Comparison of ENCODE assay signal across 22 cellular contexts in the genomic region with DNA sequence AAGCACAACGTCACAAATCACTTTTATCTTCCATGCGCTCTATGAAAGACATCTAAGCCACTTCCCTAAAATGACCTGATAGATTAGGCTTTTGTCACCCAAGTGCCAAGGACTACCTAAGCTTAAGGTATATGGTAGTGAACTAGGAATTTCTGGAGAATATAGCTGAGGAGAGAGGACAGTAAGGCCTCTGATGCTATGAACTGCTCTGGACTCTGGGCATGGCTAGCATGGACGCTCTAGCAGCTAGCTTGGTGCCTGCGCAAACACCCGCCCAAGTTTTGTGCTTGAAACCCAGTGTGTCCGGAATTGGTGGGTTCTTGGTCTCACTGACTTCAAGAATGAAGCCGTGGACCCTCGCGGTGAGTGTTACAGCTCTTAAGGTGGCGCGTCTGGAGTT. TPM values are rescaled to one million over a fixed set of nuclear protein-coding genes. Genes with fewer than 3 reads are reported as not detected.
DNase-seq lines count a peak whose midpoint lies in the region; ATAC-seq, FAIRE-seq and TF ChIP-seq lines count a peak whose summit lies in the region.
"Had no signal": no experiment of that assay in that cellular context is flagged by ENCODE, and none has a peak within 500 bp of the region (broad histone marks: within the 10 kb centered on the region; RNA-seq: fewer than 3 reads in every experiment).

No MANE protein-coding gene starts in this region.

- FAIRE-seq in astrocyte (lab: Jason Lieb, UNC) (no peak), HepG2 (lab: Jason Lieb, UNC) (no peak)
- FAIRE-seq: GM12892, GM18507 had no signal

- TF ChIP-seq CTCF in MCF 10A (IDR thresholded peaks at IDR 0.05; ENCODE audit: unreplicated experiment) (no peak), mammary epithelial cell (conservative IDR thresholded peaks at IDR 0.05 in 1 of 2, IDR thresholded peaks at IDR 0.05 in 1 of 2; ENCODE audit: extremely low read depth in 1 of 2, insufficient read depth in 1 of 2, low read depth in 1 of 2, low read length in 2 of 2) (no peak), RWPE2 (IDR thresholded peaks at IDR 0.05; ENCODE audit: poor library complexity, severe bottlenecking) (no peak), astrocyte (IDR thresholded peaks at IDR 0.05; ENCODE audit: insufficient read depth, low read depth, low read length) (no peak), HepG2 (CRISPR knock-in tag; IDR thresholded peaks at IDR 0.05) (no peak)

- H3K4me1 Mint-ChIP-seq in MCF 10A (ENCODE audit: insufficient read depth, unreplicated experiment) (peaks cover 17% of the 10 kb centered on the region), astrocyte (ENCODE audit: low read depth, unreplicated experiment) (peaks cover 14% of the 10 kb centered on the region)
- no peaks in the 10 kb centered on the region for H3K4me1 Mint-ChIP-seq in activated CD4-positive, alpha-beta T cell treated with anti-CD3 and anti-CD28 coated beads, Interleukin-2, amount 10 ng/mL, durations not matched to agents 7 days and 5 days

- H2AFZ ChIP-seq in mammary epithelial cell (ENCODE audit: low read depth, low read length) (no peak overlapping the region), astrocyte (ENCODE audit: low read depth, low read length) (no peak overlapping the region), HepG2 (ENCODE audit: low read length) (no peak overlapping the region)

- no peak overlapping the region for H3K27ac ChIP-seq in mammary epithelial cell (ENCODE audit: insufficient read depth, low read depth, low read length)
- H3K27ac ChIP-seq in RWPE2 (ENCODE audit: poor library complexity, severe bottlenecking): peak overlapping the region; percentile 87
- H3K27ac ChIP-seq in astrocyte (ENCODE audit: low read depth, low read length): peak overlapping the region; percentile 21
- no peak overlapping the region for H3K27ac ChIP-seq in HepG2 (ENCODE audit: extremely low read length, insufficient read depth, low read length)
- H3K27ac ChIP-seq: 22Rv1 had no signal

- dilution Hi-C loops in mammary epithelial cell (cut with HindIII; ENCODE audit: low sequenced_read_pairs): loop anchor here (5.0 kb wide), 1 partner anchor 51 kb away; no protein-coding TSS in a partner anchor

- H3K36me3 ChIP-seq in mammary epithelial cell (ENCODE audit: insufficient read depth, low read length): no peaks in the 10 kb centered on the region
- no peaks in the 10 kb centered on the region for H3K36me3 ChIP-seq in RWPE2 (ENCODE audit: low read depth)
- H3K36me3 ChIP-seq in astrocyte (ENCODE audit: insufficient read depth, low read length): no peaks in the 10 kb centered on the region
- no peaks in the 10 kb centered on the region for H3K36me3 ChIP-seq in HepG2 (replicated peaks in 1 of 2; ENCODE audit: control insufficient read depth in 1 of 2, insufficient read depth in 2 of 2, low read length in 2 of 2)
- H3K36me3 ChIP-seq: BE2C had no signal

- TF ChIP-seq EP300 in HepG2 (IDR thresholded peaks at IDR 0.05; ENCODE audit: low read depth in 2 of 2, low read length in 2 of 2) (no peak), HepG2 (CRISPR knock-in tag; IDR thresholded peaks at IDR 0.05; ENCODE audit: borderline replicate concordance) (no peak)

- H3K9me3 ChIP-seq in mammary epithelial cell (replicated peaks; ENCODE audit: insufficient read depth, low read length): no peaks in the 10 kb centered on the region
- peaks cover 4% of the 10 kb centered on the region for H3K9me3 ChIP-seq in RWPE2 (ENCODE audit: severe bottlenecking)
- no peaks in the 10 kb centered on the region for H3K9me3 ChIP-seq in astrocyte (ENCODE audit: insufficient read depth, low read depth, low read length)
- H3K9me3 ChIP-seq in HepG2 (ENCODE audit: low read length): peaks cover 69% of the 10 kb centered on the region
- H3K9me3 ChIP-seq: BE2C, Caco-2 had no signal

- POLR2A ChIA-PET in MCF 10A (lab: Yijun Ruan, JAX) (interaction anchor here (0.6 to 2.4 kb wide), 7 partner anchors 11 to 259 kb away, joined by 3 to 13 read pairs (median 4); no protein-coding TSS in a partner anchor), HepG2 (lab: Yijun Ruan, JAX) (no interaction called here)
- POLR2A ChIA-PET in activated CD4-positive, alpha-beta T cell treated with anti-CD3 and anti-CD28 coated beads, Interleukin-2, amount 10 ng/mL, durations not matched to agents 7 days and 5 days (lab: Charles Lee): no interaction called here

- H3K27me3 ChIP-seq in mammary epithelial cell (ENCODE audit: insufficient read depth, low read length): no peaks in the 10 kb centered on the region
- H3K27me3 ChIP-seq in RWPE2 (ENCODE audit: insufficient read depth, poor library complexity, severe bottlenecking): no peaks in the 10 kb centered on the region
- H3K27me3 ChIP-seq in astrocyte (ENCODE audit: insufficient read depth, low read length): no peaks in the 10 kb centered on the region
- H3K27me3 ChIP-seq in HepG2 (ENCODE audit: control insufficient read depth in 1 of 2, insufficient read depth in 2 of 2, low read length in 2 of 2): no peaks in the 10 kb centered on the region
- H3K27me3 ChIP-seq: BE2C had no signal

- no peak for TF ChIP-seq RAD21 in HepG2 (CRISPR knock-in tag; IDR thresholded peaks at IDR 0.05)

- TF ChIP-seq POLR2A in HepG2 (IDR thresholded peaks at IDR 0.05; ENCODE audit: insufficient read depth in 1 of 2, low read depth in 2 of 2, low read length in 2 of 2): no peak

- no peaks in the 10 kb centered on the region for H3K79me2 ChIP-seq in mammary epithelial cell (ENCODE audit: insufficient read depth, low read length)
- no peaks in the 10 kb centered on the region for H3K79me2 ChIP-seq in astrocyte (ENCODE audit: insufficient read depth, low read length)
- H3K79me2 ChIP-seq in HepG2 (ENCODE audit: insufficient read depth, low read length): no peaks in the 10 kb centered on the region

- H3K9ac ChIP-seq in mammary epithelial cell (ENCODE audit: insufficient read depth, low read length) (no peak overlapping the region), astrocyte (ENCODE audit: low read length) (no peak overlapping the region), HepG2 (ENCODE audit: insufficient read depth, low read depth, low read length) (no peak overlapping the region)

- H3K36me3 Mint-ChIP-seq in MCF 10A (ENCODE audit: insufficient read depth, unreplicated experiment): peaks cover 6% of the 10 kb centered on the region
- H3K36me3 Mint-ChIP-seq in astrocyte (ENCODE audit: low read depth, unreplicated experiment): no peaks in the 10 kb centered on the region
- no peaks in the 10 kb centered on the region for H3K36me3 Mint-ChIP-seq in activated CD4-positive, alpha-beta T cell treated with anti-CD3 and anti-CD28 coated beads, Interleukin-2, amount 10 ng/mL, durations not matched to agents 7 days and 5 days (ENCODE audit: low read depth)

- no peak overlapping the region for H3K4me3 ChIP-seq in mammary epithelial cell (replicated peaks in 1 of 3; ENCODE audit: insufficient read depth in 1 of 3, low read depth in 2 of 3, low read length in 3 of 3)
- no peak overlapping the region for H3K4me3 ChIP-seq in RWPE2 (ENCODE audit: severe bottlenecking)
- H3K4me3 ChIP-seq in astrocyte (ENCODE audit: insufficient read depth, low read depth, low read length): no peak overlapping the region
- H3K4me3 ChIP-seq in HepG2 (replicated peaks in 1 of 3; ENCODE audit: insufficient read depth in 1 of 3, low read depth in 2 of 3, low read length in 3 of 3): no peak overlapping the region

- no peak for DNase-seq in MCF 10A (ENCODE audit: unreplicated experiment)
- DNase-seq in mammary epithelial cell: no peak
- DNase-seq in RWPE2 (ENCODE audit: low spot score): no peak
- DNase-seq in astrocyte (ENCODE audit: low read depth): no peak
- DNase-seq in activated CD4-positive, alpha-beta T cell treated with anti-CD3 and anti-CD28 coated beads, Interleukin-2, amount 10 ng/mL, durations not matched to agents 7 days and 5 days: no peak
- no peak for DNase-seq in HepG2 (ENCODE audit: low spot score)
- DNase-seq: BE2C; C1 segment of cervical spinal cord; Caco-2; CD4-positive, alpha-beta T cell; DMS153; DMS79; GDM1; GOT3; H7 had no signal

- CTCF ChIA-PET in MCF 10A (lab: Yijun Ruan, JAX) (interaction anchor here (0.6 to 2.5 kb wide), 10 partner anchors 10 to 283 kb away, joined by 3 to 21 read pairs (median 3); no protein-coding TSS in a partner anchor), mammary epithelial cell (lab: Charles Lee; ENCODE audit: low non-redundant PET) (no interaction called here), HepG2 (lab: Yijun Ruan, JAX; ENCODE audit: low intra/inter-chr PET ratio, low total read pairs) (no interaction called here)
- CTCF ChIA-PET in activated CD4-positive, alpha-beta T cell treated with anti-CD3 and anti-CD28 coated beads, Interleukin-2, amount 10 ng/mL, durations not matched to agents 7 days and 5 days (lab: Charles Lee): no interaction called here

- H3K27me3 Mint-ChIP-seq in MCF 10A (ENCODE audit: insufficient read depth, unreplicated experiment) (no peaks in the 10 kb centered on the region), astrocyte (ENCODE audit: low read depth, unreplicated experiment) (no peaks in the 10 kb centered on the region)
- H3K27me3 Mint-ChIP-seq in activated CD4-positive, alpha-beta T cell treated with anti-CD3 and anti-CD28 coated beads, Interleukin-2, amount 10 ng/mL, durations not matched to agents 7 days and 5 days: no peaks in the 10 kb centered on the region

- H3K4me1 ChIP-seq in mammary epithelial cell (ENCODE audit: insufficient read depth, low read length) (peaks cover 5% of the 10 kb centered on the region), RWPE2 (ENCODE audit: insufficient read depth, poor library complexity, severe bottlenecking) (peaks cover 16% of the 10 kb centered on the region), astrocyte (ENCODE audit: insufficient read depth, low read length) (no peaks in the 10 kb centered on the region), HepG2 (ENCODE audit: insufficient read depth, low read length) (no peaks in the 10 kb centered on the region)
- H3K4me1 ChIP-seq: BE2C, Caco-2 had no signal

- H3K4me3 Mint-ChIP-seq in MCF 10A (ENCODE audit: unreplicated experiment): no peak overlapping the region
- H3K4me3 Mint-ChIP-seq in astrocyte (ENCODE audit: unreplicated experiment): no peak overlapping the region
- H3K4me3 Mint-ChIP-seq in activated CD4-positive, alpha-beta T cell treated with anti-CD3 and anti-CD28 coated beads, Interleukin-2, amount 10 ng/mL, durations not matched to agents 7 days and 5 days: no peak overlapping the region
- H3K4me3 Mint-ChIP-seq: CD4-positive, alpha-beta T cell had no signal

- no TSS peak for BruUV-seq in MCF 10A (replicated peaks; lab: Mats Ljungman, UMichigan)
- no TSS peak for BruUV-seq in mammary epithelial cell (replicated peaks; lab: Mats Ljungman, UMichigan)
- BruUV-seq in HepG2 (replicated peaks; lab: Mats Ljungman, UMichigan): no TSS peak

- 71% methylated on average over 9 of the region's 11 CpGs for WGBS in mammary epithelial cell (ENCODE audit: low coverage, missing lambda C conversion rate)
- 33% methylated on average over 4 of the region's 11 CpGs for WGBS in HepG2 (ENCODE audit: low lambda C conversion rate)

- H3K27ac Mint-ChIP-seq in MCF 10A (ENCODE audit: low read depth, unreplicated experiment) (peak overlapping the region; percentile 80), astrocyte (ENCODE audit: unreplicated experiment) (peak overlapping the region; percentile 96)
- no peak overlapping the region for H3K27ac Mint-ChIP-seq in activated CD4-positive, alpha-beta T cell treated with anti-CD3 and anti-CD28 coated beads, Interleukin-2, amount 10 ng/mL, durations not matched to agents 7 days and 5 days
- H3K27ac Mint-ChIP-seq: CD4-positive, alpha-beta T cell had no signal

- H3K4me2 ChIP-seq in mammary epithelial cell (ENCODE audit: insufficient read depth, low read depth, low read length) (no peak overlapping the region), astrocyte (ENCODE audit: low read length) (no peak overlapping the region), HepG2 (ENCODE audit: low read depth, low read length) (no peak overlapping the region)

- in situ Hi-C loops in mammary epithelial cell (cut with MboI; ENCODE audit: low sequenced_read_pairs in 2 of 2) (no loop called here), HepG2 (cut with HindIII; ENCODE audit: extremely low pct_ligation_motif_present, low pct_unique_long_range_greater_than_20kb) (no loop called here)

- peaks cover 8% of the 10 kb centered on the region for H3K9me3 Mint-ChIP-seq in MCF 10A (ENCODE audit: unreplicated experiment)
- no peaks in the 10 kb centered on the region for H3K9me3 Mint-ChIP-seq in astrocyte (ENCODE audit: unreplicated experiment)
- H3K9me3 Mint-ChIP-seq in activated CD4-positive, alpha-beta T cell treated with anti-CD3 and anti-CD28 coated beads, Interleukin-2, amount 10 ng/mL, durations not matched to agents 7 days and 5 days: no peaks in the 10 kb centered on the region

- intact Hi-C loops in MCF 10A (cut with micrococcal nuclease) (loop anchor here (10.0 kb wide), 1 partner anchor 261 kb away; no protein-coding TSS in a partner anchor), mammary epithelial cell (cut with micrococcal nuclease) (no loop called here), HepG2 (cut with micrococcal nuclease; ENCODE audit: unreplicated experiment) (no loop called here)

- H4K20me1 ChIP-seq in mammary epithelial cell (ENCODE audit: insufficient read depth, low read length) (no peaks in the 10 kb centered on the region), astrocyte (ENCODE audit: insufficient read depth, low read length) (no peaks in the 10 kb centered on the region), HepG2 (ENCODE audit: insufficient read depth, low read length) (no peaks in the 10 kb centered on the region)

- no peak for ATAC-seq in RWPE2 (ENCODE audit: low read depth)
- no peak for ATAC-seq in HG02885 (IDR thresholded peaks at IDR 0.05; ENCODE audit: poor library complexity, unreplicated experiment)
- ATAC-seq in HepG2: no peak
- ATAC-seq: HCT116 had no signal

RNA-seq across cellular contexts. Expression of gene OR10J5, which starts 42.5 kb away (rescaled TPM):
- total RNA-seq in MCF 10A (2022): not detected in 2 replicates
- not detected for total RNA-seq in mammary epithelial cell
- not detected for polyA plus RNA-seq in mammary epithelial cell
- polyA minus RNA-seq in mammary epithelial cell: not detected
- total RNA-seq in astrocyte: not detected in 2 replicates
- total RNA-seq in activated CD4-positive, alpha-beta T cell treated with anti-CD3 and anti-CD28 coated beads, Interleukin-2, amount 10 ng/mL, durations not matched to agents 7 days and 5 days: not detected
- not detected in 2 replicates for total RNA-seq in HepG2 (2016; rRNA removed; fragmentation: Illumina TruSeq; extraction: Trizol)
- total RNA-seq in HepG2 (2016; cell fraction: cytosol; rRNA removed; fragmentation: Illumina TruSeq; extraction: Trizol; ENCODE audit: low read depth): not detected in 2 replicates
- not detected in 2 replicates for total RNA-seq in HepG2 (2016; cell fraction: insoluble cytoplasmic fraction; rRNA removed; fragmentation: Illumina TruSeq; extraction: Trizol)
- total RNA-seq in HepG2 (2016; cell fraction: membrane; rRNA removed; fragmentation: Illumina TruSeq; extraction: Trizol): not detected in 2 replicates
- total RNA-seq in HepG2 (2016; cell fraction: nucleus; rRNA removed; fragmentation: Illumina TruSeq; extraction: Trizol): not detected in 2 replicates
- polyA plus RNA-seq in HepG2 (2011; rRNA removed): not detected in 2 replicates
- polyA plus RNA-seq in HepG2 (2011; cell fraction: cytosol; rRNA removed): not detected in 2 replicates
- not detected in 2 replicates for polyA plus RNA-seq in HepG2 (2011; cell fraction: nucleus; rRNA removed)
- not detected in 2 replicates for polyA plus RNA-seq in HepG2 (2012)
- polyA plus RNA-seq in HepG2 (2016; cell fraction: cytosol; fragmentation: Illumina TruSeq; extraction: Trizol; ENCODE audit: low read depth): not detected in 2 replicates
- not detected in 2 replicates for polyA plus RNA-seq in HepG2 (2016; cell fraction: insoluble cytoplasmic fraction; fragmentation: Illumina TruSeq; extraction: Trizol; ENCODE audit: low read depth)
- not detected in 2 replicates for polyA plus RNA-seq in HepG2 (2016; cell fraction: membrane; fragmentation: Illumina TruSeq; extraction: Trizol; ENCODE audit: low read depth)
- polyA plus RNA-seq in HepG2 (2016; cell fraction: nucleus; fragmentation: Illumina TruSeq; extraction: Trizol; ENCODE audit: insufficient read depth, low read depth): not detected in 2 replicates
- not detected in 2 replicates for polyA minus RNA-seq in HepG2 (2011; rRNA and poly(A)+ RNA removed; ENCODE audit: low replicate concordance)
- polyA minus RNA-seq in HepG2 (2011; cell fraction: cytosol; rRNA and poly(A)+ RNA removed): not detected in 2 replicates
- not detected in 2 replicates for polyA minus RNA-seq in HepG2 (2011; cell fraction: nucleus; rRNA and poly(A)+ RNA removed)
- total RNA-seq: A673; Caco-2; CD4-positive, alpha-beta T cell; Daoy; H7 had no signal

RNA-seq across cellular contexts. Expression of gene OR10J1, which starts 53.8 kb away (rescaled TPM):
- total RNA-seq in MCF 10A (2022) (not detected in 2 replicates), mammary epithelial cell (not detected), astrocyte (not detected in 2 replicates), HepG2 (2016; rRNA removed; fragmentation: Illumina TruSeq; extraction: Trizol) (not detected in 2 replicates)
- polyA plus RNA-seq in mammary epithelial cell (not detected), HepG2 (2011; rRNA removed) (not detected in 2 replicates)
- not detected for polyA minus RNA-seq in mammary epithelial cell
- not detected for total RNA-seq in activated CD4-positive, alpha-beta T cell treated with anti-CD3 and anti-CD28 coated beads, Interleukin-2, amount 10 ng/mL, durations not matched to agents 7 days and 5 days
- not detected in 2 replicates for total RNA-seq in HepG2 (2016; cell fraction: cytosol; rRNA removed; fragmentation: Illumina TruSeq; extraction: Trizol; ENCODE audit: low read depth)
- not detected in 2 replicates for total RNA-seq in HepG2 (2016; cell fraction: insoluble cytoplasmic fraction; rRNA removed; fragmentation: Illumina TruSeq; extraction: Trizol)
- total RNA-seq in HepG2 (2016; cell fraction: membrane; rRNA removed; fragmentation: Illumina TruSeq; extraction: Trizol): not detected in 2 replicates
- total RNA-seq in HepG2 (2016; cell fraction: nucleus; rRNA removed; fragmentation: Illumina TruSeq; extraction: Trizol): not detected in 2 replicates
- not detected in 2 replicates for polyA plus RNA-seq in HepG2 (2011; cell fraction: cytosol; rRNA removed)
- not detected in 2 replicates for polyA plus RNA-seq in HepG2 (2011; cell fraction: nucleus; rRNA removed)
- not detected in 2 replicates for polyA plus RNA-seq in HepG2 (2012)
- polyA plus RNA-seq in HepG2 (2016; cell fraction: cytosol; fragmentation: Illumina TruSeq; extraction: Trizol; ENCODE audit: low read depth): not detected in 2 replicates
- not detected in 2 replicates for polyA plus RNA-seq in HepG2 (2016; cell fraction: insoluble cytoplasmic fraction; fragmentation: Illumina TruSeq; extraction: Trizol; ENCODE audit: low read depth)
- not detected in 2 replicates for polyA plus RNA-seq in HepG2 (2016; cell fraction: membrane; fragmentation: Illumina TruSeq; extraction: Trizol; ENCODE audit: low read depth)
- not detected in 2 replicates for polyA plus RNA-seq in HepG2 (2016; cell fraction: nucleus; fragmentation: Illumina TruSeq; extraction: Trizol; ENCODE audit: insufficient read depth, low read depth)
- not detected in 2 replicates for polyA minus RNA-seq in HepG2 (2011; rRNA and poly(A)+ RNA removed; ENCODE audit: low replicate concordance)
- not detected in 2 replicates for polyA minus RNA-seq in HepG2 (2011; cell fraction: cytosol; rRNA and poly(A)+ RNA removed)
- polyA minus RNA-seq in HepG2 (2011; cell fraction: nucleus; rRNA and poly(A)+ RNA removed): not detected in 2 replicates
- total RNA-seq: A673; Caco-2; CD4-positive, alpha-beta T cell; Daoy; H7 had no signal

Comparison
In these comparisons a context has a peak if more than half of its experiments do, and no peak if none do; other contexts are left out.
1. H3K27ac ChIP-seq: peak in RWPE2 (single experiment) and astrocyte (single experiment); none in mammary epithelial cell (single experiment) and HepG2 (single experiment).